ENCODE assay signal across 20 cellular contexts in the genomic region with DNA sequence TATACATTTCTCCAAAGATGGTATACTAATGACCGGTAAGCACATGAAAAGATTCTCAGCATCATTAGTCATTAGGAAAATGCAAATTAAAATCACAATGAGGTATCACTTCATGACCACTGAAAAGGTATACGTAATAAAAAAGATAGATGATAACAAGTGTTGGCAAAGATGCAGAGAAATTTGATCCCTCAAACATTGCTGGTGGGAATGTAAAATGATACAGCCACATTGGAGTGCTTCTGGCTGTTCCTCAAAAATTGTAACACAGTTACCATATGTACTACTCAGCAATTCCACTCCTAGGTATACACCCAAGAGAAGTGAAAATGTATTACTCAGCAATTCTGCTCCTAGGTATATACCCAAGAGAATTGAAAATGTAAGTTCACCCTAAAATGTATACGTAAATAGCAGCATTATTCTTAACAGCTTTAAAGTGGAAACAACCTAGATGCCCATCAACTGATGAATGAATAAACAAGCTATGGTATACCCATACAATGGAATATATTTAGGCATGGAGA. TPM values are rescaled to one million over a fixed set of nuclear protein-coding genes. Genes with fewer than 3 reads are reported as not detected.
"Had no signal": no experiment of that assay in that cellular context is flagged by ENCODE, and none has a peak within 500 bp of the region (broad histone marks: within the 10 kb centered on the region; RNA-seq: fewer than 3 reads in every experiment).

No MANE protein-coding gene starts in this region.

- H3K4me1 ChIP-seq: foreskin keratinocyte, vagina had no signal

- H3K27me3 ChIP-seq: ovary, stomach, vagina had no signal

- H3K36me3 ChIP-seq: ovary, stomach, vagina had no signal

- DNase-seq: activated CD4-positive, CD25-positive, alpha-beta regulatory T cell treated with anti-CD3 and anti-CD28 coated beads, Interleukin-2, amount 50 U/mL, for 72 hours; caudate nucleus; endodermal cell; foreskin keratinocyte; hypothalamus; kidney; natural killer cell; ovary; psoas muscle; stimulated activated CD4-positive, alpha-beta T cell treated with anti-CD3 and anti-CD28 coated beads, Interleukin-4, amount 100 ng/mL, for 24 hours; stomach; trophoblast cell had no signal

- H3K27ac ChIP-seq: epithelial cell of prostate, foreskin keratinocyte, ovary, psoas muscle, stomach, vagina, VCaP had no signal

- FAIRE-seq: colon had no signal

- H3K4me3 ChIP-seq: lung, ovary, psoas muscle, smooth muscle cell, stomach, vagina had no signal

RNA-seq across cellular contexts. Expression of a gene that starts 25.0 kb away (rescaled TPM):
- total RNA-seq: activated CD8-positive, alpha-beta memory T cell treated with anti-CD3 and anti-CD28 coated beads for 36 hours; endodermal cell; foreskin keratinocyte; left lobe of liver had no signal
